In genomic region chr20:64101731-64102621, GRCh38 we compare ENCODE assay signal across 7 cellular contexts. TPM values are rescaled to one million over a fixed set of nuclear protein-coding genes. Genes with fewer than 3 reads are reported as not detected.
DNase-seq lines count a peak whose midpoint lies in the region; ATAC-seq and TF ChIP-seq lines count a peak whose summit lies in the region.

No MANE protein-coding gene starts in this region.

- H3K4me3 ChIP-seq in fibroblast of pulmonary artery (replicated peaks; ENCODE audit: low read depth, low read length), result no peak overlapping the region

- in situ Hi-C loops in GM13976 (cut with MboI; ENCODE audit: low sequenced_read_pairs, unreplicated experiment), result no loop called here

- intact Hi-C loops in posterior vena cava (cut with DNase I), result no loop called here

- DNase-seq in GM13976 (ENCODE audit: low spot score) (peak; percentile 90), NCI-H460 (ENCODE audit: extremely low read depth, low read depth) (peak; percentile 37), activated T-cell treated with anti-CD3 and anti-CD28 coated beads for 48 hours (ENCODE audit: low read depth) (peak; percentile 68), fibroblast of pulmonary artery (ENCODE audit: low read depth) (no peak), posterior vena cava (ENCODE audit: low spot score) (peak; percentile 81), cerebellar cortex (ENCODE audit: low spot score) (no peak)

- TF ChIP-seq CTCF in GM13976 (IDR thresholded peaks at IDR 0.05; ENCODE audit: borderline replicate concordance, control extremely low read depth, extremely low read depth, insufficient read depth, missing control alignments) (peak; percentile 86), fibroblast of pulmonary artery (IDR thresholded peaks at IDR 0.05; ENCODE audit: low read length, missing control alignments) (peak; percentile 35)

- no peak for ATAC-seq in GM18867 (IDR thresholded peaks at IDR 0.05; ENCODE audit: unreplicated experiment)

RNA-seq across cellular contexts. Expression of gene NPBWR2, which starts 5.4 kb away (rescaled TPM):
- total RNA-seq in NCI-H460 (2014; rRNA removed; shearing (Covaris generic)), result not detected in 2 replicates
- not detected in 2 replicates for polyA plus RNA-seq in NCI-H460 (2014; cell fraction: nucleus; rRNA removed)
- total RNA-seq in posterior vena cava, result not detected

RNA-seq across cellular contexts. Expression of gene LKAAEAR1, which starts 17.8 kb away (rescaled TPM):
- not detected in 2 replicates for total RNA-seq in NCI-H460 (2014; rRNA removed; shearing (Covaris generic))
- 1.4 and 1.5 TPM in 2 replicates for polyA plus RNA-seq in NCI-H460 (2014; cell fraction: nucleus; rRNA removed)
- total RNA-seq in posterior vena cava, result not detected

RNA-seq across cellular contexts. Expression of gene OPRL1, which starts 22.1 kb away (rescaled TPM):
- total RNA-seq in NCI-H460 (2014; rRNA removed; shearing (Covaris generic)), result 0.17 and 0.32 TPM in 2 replicates
- polyA plus RNA-seq in NCI-H460 (2014; cell fraction: nucleus; rRNA removed), result 0.13 and 0.22 TPM in 2 replicates
- total RNA-seq in posterior vena cava, result 1 to 10 TPM in 1 of 2 donors, under 1 TPM in 1; 0.76 to 1.4 TPM

RNA-seq across cellular contexts. Expression of gene RGS19, which starts 22.7 kb away (rescaled TPM):
- total RNA-seq in NCI-H460 (2014; rRNA removed; shearing (Covaris generic)), result 12.6 and 15.0 TPM in 2 replicates
- polyA plus RNA-seq in NCI-H460 (2014; cell fraction: nucleus; rRNA removed), result 17.4 and 25.2 TPM in 2 replicates
- 10 to 100 TPM; 18.0 to 19.1 TPM for total RNA-seq in posterior vena cava

RNA-seq across cellular contexts. Expression of gene TCEA2, which starts 39.0 kb away (rescaled TPM):
- 25.2 and 31.0 TPM in 2 replicates for total RNA-seq in NCI-H460 (2014; rRNA removed; shearing (Covaris generic))
- 69.9 and 81.4 TPM in 2 replicates for polyA plus RNA-seq in NCI-H460 (2014; cell fraction: nucleus; rRNA removed)
- total RNA-seq in posterior vena cava, result 10 to 100 TPM; 39.5 to 41.3 TPM

Comparison
In these comparisons a context has a peak if more than half of its experiments do, and no peak if none do; other contexts are left out.
1. DNase-seq: peak in GM13976 (single experiment), NCI-H460 (single experiment), activated T-cell treated with anti-CD3 and anti-CD28 coated beads for 48 hours (single experiment) and posterior vena cava (single experiment); none in fibroblast of pulmonary artery (single experiment) and cerebellar cortex (single experiment).